Comparison of ENCODE assay signal across 22 cellular contexts in genomic region chr7:156993021-156993924, GRCh38. TPM values are rescaled to one million over a fixed set of nuclear protein-coding genes. Genes with fewer than 3 reads are reported as not detected.
A peak's percentile ranks its signal among the peaks of the same experiment; 100 is the strongest.
DNase-seq lines count a peak whose midpoint lies in the region; ATAC-seq and TF ChIP-seq lines count a peak whose summit lies in the region.
"Had no signal": no experiment of that assay in that cellular context is flagged by ENCODE, and none has a peak within 500 bp of the region (broad histone marks: within the 10 kb centered on the region; RNA-seq: fewer than 3 reads in every experiment).

No MANE protein-coding gene starts in this region.

- intact Hi-C loops in right cardiac atrium (cut with DNase I): no loop called here

- 35% methylated on average over 32 of the region's 32 CpGs for WGBS in right cardiac atrium
- 63 to 68% methylated on average over 22 to 31 of the region's 32 CpGs for WGBS in upper lobe of left lung, 2 donors

- ATAC-seq in right cardiac atrium (peak; percentile 46 to 52), upper lobe of left lung (ENCODE audit: low FRiP score in 2 of 2) (peak; percentile 43 to 53)
- ATAC-seq: activated CD8-positive, alpha-beta T cell treated with anti-CD3 and anti-CD28 coated beads for 36 hours; stimulated activated effector memory CD8-positive, alpha-beta T cell treated with anti-CD3 and anti-CD28 coated beads, Interleukin-12 subunit alpha, Interleukin-12 subunit beta, amount 100 ng/mL, for 72 hours had no signal

- no peak for TF ChIP-seq CTCF in upper lobe of left lung (IDR thresholded peaks at IDR 0.05)

- H3K4me3 ChIP-seq in SJCRH30 (no peak overlapping the region; the same call in 1 of the 2 replicates), right cardiac atrium (ENCODE audit: low read length) (no peak overlapping the region), upper lobe of left lung (no peak overlapping the region)
- no peak overlapping the region for H3K4me3 ChIP-seq in effector memory CD4-positive, alpha-beta T cell (ENCODE audit: insufficient read depth, low read depth, low read length, poor library complexity, severe bottlenecking)
- H3K4me3 ChIP-seq: Peyer's patch, smooth muscle cell, tibial nerve had no signal

- no peaks in the 10 kb centered on the region for H3K36me3 ChIP-seq in SJCRH30
- no peaks in the 10 kb centered on the region for H3K36me3 ChIP-seq in upper lobe of left lung
- H3K36me3 ChIP-seq in effector memory CD4-positive, alpha-beta T cell (ENCODE audit: control insufficient read depth, insufficient read depth, low read length): no peaks in the 10 kb centered on the region
- H3K36me3 ChIP-seq: Peyer's patch, tibial nerve had no signal

- TF ChIP-seq EP300 in upper lobe of left lung (IDR thresholded peaks at IDR 0.05): no peak

- H3K27ac ChIP-seq in SJCRH30: no peak overlapping the region
- no peak overlapping the region for H3K27ac ChIP-seq in right cardiac atrium (ENCODE audit: low read length)
- no peak overlapping the region for H3K27ac ChIP-seq in upper lobe of left lung
- H3K27ac ChIP-seq in effector memory CD4-positive, alpha-beta T cell (ENCODE audit: insufficient read depth, low read length, poor library complexity, severe bottlenecking): no peak overlapping the region
- H3K27ac ChIP-seq: KMS-11, Peyer's patch, tibial nerve had no signal

- H3K9me3 ChIP-seq in SJCRH30 (replicated peaks): no peaks in the 10 kb centered on the region
- H3K9me3 ChIP-seq in right cardiac atrium (ENCODE audit: control insufficient read depth, low read length): no peaks in the 10 kb centered on the region
- H3K9me3 ChIP-seq in upper lobe of left lung: no peaks in the 10 kb centered on the region
- H3K9me3 ChIP-seq in effector memory CD4-positive, alpha-beta T cell (ENCODE audit: control insufficient read depth, low read length): no peaks in the 10 kb centered on the region
- H3K9me3 ChIP-seq: Peyer's patch had no signal

- peak; percentile 75 for DNase-seq in NCI-H2227 (lab: John Stamatoyannopoulos, UW; ENCODE audit: unreplicated experiment)
- no peak for DNase-seq in NCI-H2227 treated with DMSO at 0.1 percent for 48 hours (lab: John Stamatoyannopoulos, UW)
- DNase-seq in SJCRH30: peak; percentile 45 to 55
- peak in 1 of 3 donors; percentile 73 for DNase-seq in right cardiac atrium
- DNase-seq in upper lobe of left lung: peak in 1 of 2 donors; percentile 81
- DNase-seq in NCI-H774 (lab: John Stamatoyannopoulos, UW): no peak
- no peak for DNase-seq in effector memory CD4-positive, alpha-beta T cell
- DNase-seq in NOMO-1 treated with dmso at 0.1 percent for 144 hours (lab: John Stamatoyannopoulos, UW; ENCODE audit: unreplicated experiment): no peak
- DNase-seq: activated CD8-positive, alpha-beta T cell treated with anti-CD3 and anti-CD28 coated beads for 36 hours; C1 segment of cervical spinal cord; caudate nucleus; endodermal cell; hippocampal formation; kidney glomerular epithelial cell; NCI-H1694; NCI-H69; occipital lobe; Peyer's patch had no signal

- H3K4me1 ChIP-seq in SJCRH30: peaks cover 3% of the 10 kb centered on the region; the same call in 1 of the 2 replicates
- H3K4me1 ChIP-seq in right cardiac atrium (ENCODE audit: control insufficient read depth, insufficient read depth, low read length): no peaks in the 10 kb centered on the region
- H3K4me1 ChIP-seq in upper lobe of left lung: no peaks in the 10 kb centered on the region
- H3K4me1 ChIP-seq in effector memory CD4-positive, alpha-beta T cell (ENCODE audit: control insufficient read depth, insufficient read depth, low read length, poor library complexity, severe bottlenecking): no peaks in the 10 kb centered on the region
- H3K4me1 ChIP-seq: tibial nerve had no signal

- peaks cover 7% of the 10 kb centered on the region; the same call in 1 of the 2 replicates for H3K27me3 ChIP-seq in SJCRH30
- no peaks in the 10 kb centered on the region for H3K27me3 ChIP-seq in right cardiac atrium (ENCODE audit: control insufficient read depth, insufficient read depth)
- H3K27me3 ChIP-seq in upper lobe of left lung: no peaks in the 10 kb centered on the region
- peaks cover 3% of the 10 kb centered on the region for H3K27me3 ChIP-seq in effector memory CD4-positive, alpha-beta T cell (replicated peaks; ENCODE audit: control insufficient read depth, insufficient read depth, low read length, poor library complexity, severe bottlenecking)
- H3K27me3 ChIP-seq: Peyer's patch had no signal

- TF ChIP-seq POLR2A in upper lobe of left lung (IDR thresholded peaks at IDR 0.05): no peak

RNA-seq across cellular contexts. Expression of gene MNX1, which starts 17.2 kb away (rescaled TPM):
- 3.7 and 4.4 TPM in 2 replicates for total RNA-seq in SJCRH30 (2014; rRNA removed; shearing (Covaris generic))
- total RNA-seq in right cardiac atrium: not detected
- polyA plus RNA-seq in right cardiac atrium: not detected
- 1 to 10 TPM in 1 of 6 donors, under 1 TPM in 2, not detected in 3; 0.46 to 1.5 (median 0.98) TPM for total RNA-seq in upper lobe of left lung
- total RNA-seq: activated CD8-positive, alpha-beta T cell treated with anti-CD3 and anti-CD28 coated beads for 36 hours; occipital lobe; smooth muscle cell; tibial nerve had no signal
- polyA plus RNA-seq: smooth muscle cell had no signal

RNA-seq across cellular contexts. Expression of gene NOM1, which starts 43.8 kb away (rescaled TPM):
- 25.4 and 29.9 TPM in 2 replicates for total RNA-seq in SJCRH30 (2014; rRNA removed; shearing (Covaris generic))
- total RNA-seq in right cardiac atrium (10 to 100 TPM in 1 of 4 donors, 1 to 10 TPM in 3; 6.5 to 10.6 (median 7.7) TPM), upper lobe of left lung (10 to 100 TPM; 18.7 to 49.2 (median 22.8) TPM)
- polyA plus RNA-seq in right cardiac atrium: 5.6 TPM

Comparison
In these comparisons a context has a peak if more than half of its experiments do, and no peak if none do; other contexts are left out.
1. DNase-seq: peak in NCI-H2227 (single experiment) and SJCRH30 (2 of 2); none in NCI-H2227 treated with DMSO at 0.1 percent for 48 hours (single experiment), NCI-H774 (single experiment), effector memory CD4-positive, alpha-beta T cell (0 of 3) and NOMO-1 treated with dmso at 0.1 percent for 144 hours (single experiment).